In genomic region chr12:44000309-44000952, GRCh38 we compare ENCODE assay signal across 8 cellular contexts.
A peak's percentile ranks its signal among the peaks of the same experiment; 100 is the strongest.
DNase-seq lines count a peak whose midpoint lies in the region; ATAC-seq and TF ChIP-seq lines count a peak whose summit lies in the region.

No MANE protein-coding gene starts in this region.

- WGBS in esophagus squamous epithelium, 2 donors, result 54 to 88% methylated on average over 2 to 4 of the region's 5 CpGs

- TF ChIP-seq CTCF in esophagus squamous epithelium (IDR thresholded peaks at IDR 0.05), result peak in 2 of 6 experiments; percentile 33 to 58

- peaks cover 0 to 11% (median 0%) of the 10 kb centered on the region in 3 donors for H3K36me3 ChIP-seq in esophagus squamous epithelium

- intact Hi-C loops in esophagus squamous epithelium (cut with DNase I), result no loop called here

- no peak for TF ChIP-seq POLR2A in esophagus squamous epithelium (IDR thresholded peaks at IDR 0.05)

- ATAC-seq in GM19463 (IDR thresholded peaks at IDR 0.05; ENCODE audit: unreplicated experiment) (peak; percentile 91), HG03342 (IDR thresholded peaks at IDR 0.05; ENCODE audit: unreplicated experiment) (peak; percentile 98)

- peak; percentile 17 for DNase-seq in NCI-H2227 (lab: John Stamatoyannopoulos, UW; ENCODE audit: unreplicated experiment)
- no peak for DNase-seq in NCI-H2227 treated with DMSO at 0.1 percent for 48 hours (lab: John Stamatoyannopoulos, UW)
- DNase-seq in NCI-H69 (lab: John Stamatoyannopoulos, UW), result peak; percentile 89
- peak; percentile 38 for DNase-seq in amniotic epithelial cell (ENCODE audit: low read depth)
- DNase-seq in kidney glomerular epithelial cell (lab: John Stamatoyannopoulos, UW), result peak; percentile 17
- no peak for DNase-seq in esophagus squamous epithelium (lab: John Stamatoyannopoulos, UW)

- H3K4me3 ChIP-seq in esophagus squamous epithelium, result no peak overlapping the region

- H3K9me3 ChIP-seq in esophagus squamous epithelium, result no peaks in the 10 kb centered on the region

- H3K27me3 ChIP-seq in esophagus squamous epithelium, result no peaks in the 10 kb centered on the region

- no peaks in the 10 kb centered on the region for H3K4me1 ChIP-seq in esophagus squamous epithelium

- H3K27ac ChIP-seq in esophagus squamous epithelium, result no peak overlapping the region

Comparison
In these comparisons a context has a peak if more than half of its experiments do, and no peak if none do; other contexts are left out.
1. DNase-seq: peak in NCI-H2227 (single experiment), NCI-H69 (single experiment), amniotic epithelial cell (single experiment) and kidney glomerular epithelial cell (single experiment); none in NCI-H2227 treated with DMSO at 0.1 percent for 48 hours (single experiment) and esophagus squamous epithelium (single experiment).